ENCODE assay signal across 8 cellular contexts in genomic region chr17:41966453-41967140, GRCh38. TPM values are rescaled to one million over a fixed set of nuclear protein-coding genes. Genes with fewer than 3 reads are reported as not detected.
DNase-seq lines count a peak whose midpoint lies in the region; ATAC-seq and TF ChIP-seq lines count a peak whose summit lies in the region.

TSS of gene CNP (plus strand) at chr17:41966795. CDS start at chr17:41966885, 90 bp downstream.

- TF ChIP-seq CTCF in fibroblast of pulmonary artery (IDR thresholded peaks at IDR 0.05; ENCODE audit: low read length, missing control alignments) (no peak), nephron (IDR thresholded peaks at IDR 0.05; ENCODE audit: unreplicated experiment in 3 of 3) (no peak)

- intact Hi-C loops in activated T-helper 2 cell treated with anti-CD3 and anti-CD28 coated beads, Interferon-gamma antibody, Interleukin-2, Interleukin-4, amounts not matched to agents 10 μg/mL and 5 μg/mL and 100 μg/mL, durations not matched to agents 14 hours and 24 hours and 36 hours (cut with micrococcal nuclease) = loop anchor here (1.0 kb wide), 3 partner anchors 51 to 189 kb away; partner anchors contain the start of genes DHX58 and DNAJC7

- peak; percentile 45 for ATAC-seq in GM21786 (IDR thresholded peaks at IDR 0.05; ENCODE audit: unreplicated experiment)
- peak; percentile 73 for ATAC-seq in stimulated activated naive CD8-positive, alpha-beta T cell treated with anti-CD3 and anti-CD28 coated beads, Interleukin-15, Interleukin-2, amounts not matched to agents 100 U/mL and 50 U/mL, for 24 hours

- DNase-seq in DMS114 treated with DMSO at 0.1 percent for 48 hours (lab: John Stamatoyannopoulos, UW; ENCODE audit: unreplicated experiment) (peak; percentile 68), LoVo (ENCODE audit: low spot score) (peak; percentile 91), fibroblast of pulmonary artery (ENCODE audit: low read depth) (peak; percentile 91)
- peak; percentile 86 for DNase-seq in activated T-helper 2 cell treated with anti-CD3 and anti-CD28 coated beads, Interferon-gamma antibody, Interleukin-2, Interleukin-4, amounts not matched to agents 10 μg/mL and 5 μg/mL and 100 μg/mL, durations not matched to agents 14 hours and 24 hours and 36 hours (ENCODE audit: low spot score)
- peak; percentile 95 for DNase-seq in stimulated activated naive CD8-positive, alpha-beta T cell treated with anti-CD3 and anti-CD28 coated beads, Interleukin-15, Interleukin-2, amounts not matched to agents 100 U/mL and 50 U/mL, for 24 hours

- peaks cover 2% of the 10 kb centered on the region for H3K27me3 Mint-ChIP-seq in activated T-helper 2 cell treated with anti-CD3 and anti-CD28 coated beads, Interferon-gamma antibody, Interleukin-2, Interleukin-4, amounts not matched to agents 10 μg/mL and 5 μg/mL and 100 μg/mL, durations not matched to agents 14 hours and 24 hours and 36 hours (ENCODE audit: low read depth)
- H3K27me3 Mint-ChIP-seq in nephron (ENCODE audit: low read depth) = peaks cover 5% of the 10 kb centered on the region

- peak; percentile 77 for TF ChIP-seq POLR2A in Raji (IDR thresholded peaks at IDR 0.05; ENCODE audit: insufficient read depth, low read depth, low read length)

- peak within 1 kb of the TSS; percentile 64 for H3K27ac Mint-ChIP-seq in activated T-helper 2 cell treated with anti-CD3 and anti-CD28 coated beads, Interferon-gamma antibody, Interleukin-2, Interleukin-4, amounts not matched to agents 10 μg/mL and 5 μg/mL and 100 μg/mL, durations not matched to agents 14 hours and 24 hours and 36 hours
- H3K27ac Mint-ChIP-seq in nephron = peak within 1 kb of the TSS; percentile 73 to 86 (median 75)

- H3K9me3 Mint-ChIP-seq in activated T-helper 2 cell treated with anti-CD3 and anti-CD28 coated beads, Interferon-gamma antibody, Interleukin-2, Interleukin-4, amounts not matched to agents 10 μg/mL and 5 μg/mL and 100 μg/mL, durations not matched to agents 14 hours and 24 hours and 36 hours = no peaks in the 10 kb centered on the region
- no peaks in the 10 kb centered on the region for H3K9me3 Mint-ChIP-seq in nephron

- peak within 1 kb of the TSS; percentile 90 for H3K4me3 ChIP-seq in fibroblast of pulmonary artery (replicated peaks; ENCODE audit: low read depth, low read length)

- peaks cover 27% of the 10 kb centered on the region for H3K4me1 Mint-ChIP-seq in activated T-helper 2 cell treated with anti-CD3 and anti-CD28 coated beads, Interferon-gamma antibody, Interleukin-2, Interleukin-4, amounts not matched to agents 10 μg/mL and 5 μg/mL and 100 μg/mL, durations not matched to agents 14 hours and 24 hours and 36 hours (ENCODE audit: low read depth)
- peaks cover 45% of the 10 kb centered on the region for H3K4me1 Mint-ChIP-seq in nephron

- H3K4me3 Mint-ChIP-seq in activated T-helper 2 cell treated with anti-CD3 and anti-CD28 coated beads, Interferon-gamma antibody, Interleukin-2, Interleukin-4, amounts not matched to agents 10 μg/mL and 5 μg/mL and 100 μg/mL, durations not matched to agents 14 hours and 24 hours and 36 hours (ENCODE audit: low read depth) = peak within 1 kb of the TSS; percentile 80
- peak within 1 kb of the TSS; percentile 84 to 88 (median 87) for H3K4me3 Mint-ChIP-seq in nephron

- H3K36me3 Mint-ChIP-seq in activated T-helper 2 cell treated with anti-CD3 and anti-CD28 coated beads, Interferon-gamma antibody, Interleukin-2, Interleukin-4, amounts not matched to agents 10 μg/mL and 5 μg/mL and 100 μg/mL, durations not matched to agents 14 hours and 24 hours and 36 hours (ENCODE audit: low read depth) = peaks cover 28% of the 10 kb centered on the region
- H3K36me3 Mint-ChIP-seq in nephron (ENCODE audit: low read depth) = peaks cover 28% of the 10 kb centered on the region

RNA-seq across cellular contexts. Expression of gene CNP, which starts in this region (rescaled TPM):
- total RNA-seq in activated T-helper 2 cell treated with anti-CD3 and anti-CD28 coated beads, Interferon-gamma antibody, Interleukin-2, Interleukin-4, amounts not matched to agents 10 μg/mL and 5 μg/mL and 100 μg/mL, durations not matched to agents 14 hours and 24 hours and 36 hours = 71.8 and 77.3 TPM in 2 replicates

Comparison
In these comparisons a context has a peak if more than half of its experiments do, and no peak if none do; other contexts are left out.
1. Peak in every context shown above with its lines: DNase-seq, ATAC-seq and H3K4me3 ChIP-seq.